8 cellular contexts compared by ENCODE assay signal in genomic region chr22:17120281-17120680, GRCh38. TPM values are rescaled to one million over a fixed set of nuclear protein-coding genes. Genes with fewer than 3 reads are reported as not detected.
DNase-seq lines count a peak whose midpoint lies in the region; ATAC-seq and TF ChIP-seq lines count a peak whose summit lies in the region.

No MANE protein-coding gene starts in this region.

- 0 to 4% (median 3%) methylated on average over 18 to 45 of the region's 45 CpGs for WGBS in heart left ventricle, 4 donors

- no peaks in the 10 kb centered on the region for H3K9me3 ChIP-seq in heart left ventricle
- no peaks in the 10 kb centered on the region for H3K9me3 ChIP-seq in BE2C

- no peak for TF ChIP-seq POLR2A in heart left ventricle (IDR thresholded peaks at IDR 0.05)

- peak overlapping the region in 1 of 12 donors; percentile 75 for H3K27ac ChIP-seq in heart left ventricle

- ATAC-seq in heart left ventricle (peak in 3 of 4 donors; percentile 26 to 59 (median 51)), sciatic nerve (peak; percentile 52)

- H3K4me3 ChIP-seq in heart left ventricle, result peak overlapping the region in 8 of 12 donors; percentile 16 to 79 (median 63)
- H3K4me3 ChIP-seq in BE2C (ENCODE audit: low read depth, low read length), result no peak overlapping the region

- DNase-seq in COLO829 (ENCODE audit: low spot score), result peak; percentile 30
- peak; percentile 40 for DNase-seq in NCI-H460 (ENCODE audit: extremely low read depth, low read depth)
- DNase-seq in activated T-helper 9 cell treated with anti-CD3 and anti-CD28 coated beads, Interleukin-2, amount 50 U/mL, for 16 hours (ENCODE audit: low read depth), result peak; percentile 39
- peak; percentile 54 to 84 (median 74) for DNase-seq in heart left ventricle
- peak; percentile 70 for DNase-seq in sciatic nerve (ENCODE audit: low spot score)
- no peak for DNase-seq in NCI-H1048 (lab: John Stamatoyannopoulos, UW)
- DNase-seq in NCI-H2107 treated with DMSO at 0.1 percent for 48 hours (lab: John Stamatoyannopoulos, UW; ENCODE audit: unreplicated experiment), result no peak
- no peak for DNase-seq in BE2C

- TF ChIP-seq CTCF in heart left ventricle (IDR thresholded peaks at IDR 0.05) (no peak), BE2C (IDR thresholded peaks at IDR 0.05; ENCODE audit: low read depth, low read length) (no peak)

- intact Hi-C loops in heart left ventricle (cut with DNase I), result loop anchor here in 4 of 10 donors (2.0 to 5.0 kb wide), 5 partner anchors 37 to 53 kb away; partner anchors contain the start of gene HDHD5 (in 2 of the 4)
- intact Hi-C loops in sciatic nerve (cut with DNase I), result no loop called here

- H3K36me3 ChIP-seq in heart left ventricle (no peaks in the 10 kb centered on the region), BE2C (no peaks in the 10 kb centered on the region)

- H3K27me3 ChIP-seq in heart left ventricle (peaks cover 0 to 13% (median 0%) of the 10 kb centered on the region in 9 donors), BE2C (no peaks in the 10 kb centered on the region)

- H3K4me1 ChIP-seq in heart left ventricle, result peaks cover 0 to 51% (median 19%) of the 10 kb centered on the region in 12 donors
- H3K4me1 ChIP-seq in BE2C, result no peaks in the 10 kb centered on the region

RNA-seq across cellular contexts. Expression of gene TMEM121B, which starts 0.9 kb away (rescaled TPM):
- total RNA-seq in NCI-H460 (2014; rRNA removed; shearing (Covaris generic)), result not detected in 2 replicates
- not detected in 2 replicates for polyA plus RNA-seq in NCI-H460 (2014; cell fraction: nucleus; rRNA removed)
- 1 to 10 TPM; 1.1 to 3.3 (median 1.8) TPM for total RNA-seq in heart left ventricle
- polyA plus RNA-seq in heart left ventricle, result 1 to 10 TPM in 1 of 2 donors, under 1 TPM in 1; 0.49 to 1.2 TPM
- 0.94 TPM for total RNA-seq in sciatic nerve
- polyA plus RNA-seq in BE2C (2012; ENCODE audit: insufficient read depth, insufficient read length, low read depth), result 2.6 TPM

RNA-seq across cellular contexts. Expression of gene IL17RA, which starts 35.5 kb away (rescaled TPM):
- total RNA-seq in NCI-H460 (2014; rRNA removed; shearing (Covaris generic)), result 3.4 and 6.1 TPM in 2 replicates
- polyA plus RNA-seq in NCI-H460 (2014; cell fraction: nucleus; rRNA removed), result 4.6 and 11.4 TPM in 2 replicates
- total RNA-seq in heart left ventricle (10 to 100 TPM in 3 of 9 donors, 1 to 10 TPM in 6; 5.8 to 23.1 (median 9.4) TPM), sciatic nerve (22.3 TPM)
- polyA plus RNA-seq in heart left ventricle, result 1 to 10 TPM; 3.1 to 7.8 TPM
- 3.7 TPM for polyA plus RNA-seq in BE2C (2012; ENCODE audit: insufficient read depth, insufficient read length, low read depth)

RNA-seq across cellular contexts. Expression of gene HDHD5, which starts 38.8 kb away (rescaled TPM):
- 33.5 and 38.4 TPM in 2 replicates for total RNA-seq in NCI-H460 (2014; rRNA removed; shearing (Covaris generic))
- 71.8 and 94.2 TPM in 2 replicates for polyA plus RNA-seq in NCI-H460 (2014; cell fraction: nucleus; rRNA removed)
- 10 to 100 TPM; 35.7 to 60.3 (median 49.0) TPM for total RNA-seq in heart left ventricle
- 10 to 100 TPM; 31.8 to 72.1 TPM for polyA plus RNA-seq in heart left ventricle
- 19.1 TPM for total RNA-seq in sciatic nerve
- polyA plus RNA-seq in BE2C (2012; ENCODE audit: insufficient read depth, insufficient read length, low read depth), result 188 TPM

Comparison
In these comparisons a context has a peak if more than half of its experiments do, and no peak if none do; other contexts are left out.
1. DNase-seq: peak in COLO829 (single experiment), NCI-H460 (single experiment), activated T-helper 9 cell treated with anti-CD3 and anti-CD28 coated beads, Interleukin-2, amount 50 U/mL, for 16 hours (single experiment), heart left ventricle (5 of 5) and sciatic nerve (single experiment); none in NCI-H1048 (single experiment), NCI-H2107 treated with DMSO at 0.1 percent for 48 hours (single experiment) and BE2C (single experiment).